Comparison of ENCODE assay signal across 19 cellular contexts in genomic region chr16:86514656-86515376, GRCh38. TPM values are rescaled to one million over a fixed set of nuclear protein-coding genes. Genes with fewer than 3 reads are reported as not detected.
DNase-seq lines count a peak whose midpoint lies in the region; ATAC-seq, FAIRE-seq and TF ChIP-seq lines count a peak whose summit lies in the region.
"Had no signal": no experiment of that assay in that cellular context is flagged by ENCODE, and none has a peak within 500 bp of the region (broad histone marks: within the 10 kb centered on the region; RNA-seq: fewer than 3 reads in every experiment).

No MANE protein-coding gene starts in this region.

- H3K4me1 ChIP-seq in esophagus squamous epithelium (peaks cover 11 to 54% (median 17%) of the 10 kb centered on the region in 3 donors), muscle layer of duodenum (ENCODE audit: control insufficient read depth in 1 of 2, insufficient read depth in 2 of 2, low read length in 2 of 2) (peaks cover 3 to 21% of the 10 kb centered on the region in 2 donors), upper lobe of right lung (peaks cover 2% of the 10 kb centered on the region), HepG2 (ENCODE audit: insufficient read depth, low read length) (peaks cover 9% of the 10 kb centered on the region)

- intact Hi-C loops in left ventricle myocardium superior (cut with micrococcal nuclease) (loop anchor here (5.0 to 10.0 kb wide), 2 partner anchors 180 to 443 kb away; no protein-coding TSS in a partner anchor), left cardiac atrium (cut with DNase I) (loop anchor here (5.0 kb wide), 3 partner anchors 173 to 693 kb away; no protein-coding TSS in a partner anchor), esophagus squamous epithelium (cut with DNase I) (loop anchor here (5.0 kb wide), 2 partner anchors 318 to 438 kb away; no protein-coding TSS in a partner anchor), upper lobe of right lung (cut with DNase I) (loop anchor here (5.0 to 10.0 kb wide), 3 partner anchors 170 to 443 kb away; no protein-coding TSS in a partner anchor), HepG2 (cut with micrococcal nuclease; ENCODE audit: unreplicated experiment) (no loop called here)

- no peaks in the 10 kb centered on the region for H3K9me3 Mint-ChIP-seq in activated T-helper 17 cell treated with anti-CD3 and anti-CD28 coated beads, Interleukin-2, amount 50 U/mL, for 72 hours
- H3K9me3 Mint-ChIP-seq: stimulated activated memory B cell treated with anti-CD40 and anti-IgM and Interleukin-4, amounts not matched to agents 10 μg/mL and 1 μg/mL and 100 μg/mL, for 72 hours had no signal

- BruUV-seq in HepG2 (replicated peaks; lab: Mats Ljungman, UMichigan) = no TSS peak

- H3K27me3 ChIP-seq in esophagus squamous epithelium (peaks cover 3 to 100% (median 15%) of the 10 kb centered on the region in 4 donors), muscle layer of duodenum (ENCODE audit: low read depth, low read length) (peaks cover 11% of the 10 kb centered on the region), upper lobe of right lung (peaks cover 73% of the 10 kb centered on the region), HepG2 (ENCODE audit: control insufficient read depth in 1 of 2, insufficient read depth in 2 of 2, low read length in 2 of 2) (peaks cover 19 to 88% of the 10 kb centered on the region in 2 experiments)

- FAIRE-seq in HepG2 (lab: Jason Lieb, UNC) = no peak
- FAIRE-seq: GM12892, small intestine had no signal

- no peaks in the 10 kb centered on the region for H3K9me3 ChIP-seq in esophagus squamous epithelium
- no peaks in the 10 kb centered on the region for H3K9me3 ChIP-seq in muscle layer of duodenum (ENCODE audit: control insufficient read depth in 1 of 2, low read length in 2 of 2)
- no peaks in the 10 kb centered on the region for H3K9me3 ChIP-seq in upper lobe of right lung
- no peaks in the 10 kb centered on the region for H3K9me3 ChIP-seq in HepG2 (ENCODE audit: low read length)
- H3K9me3 ChIP-seq: breast epithelium had no signal

- H3K36me3 Mint-ChIP-seq in activated T-helper 17 cell treated with anti-CD3 and anti-CD28 coated beads, Interleukin-2, amount 50 U/mL, for 72 hours (ENCODE audit: low read depth) = peaks cover 4% of the 10 kb centered on the region
- H3K36me3 Mint-ChIP-seq: stimulated activated memory B cell treated with anti-CD40 and anti-IgM and Interleukin-4, amounts not matched to agents 10 μg/mL and 1 μg/mL and 100 μg/mL, for 72 hours had no signal

- H2AFZ ChIP-seq in HepG2 (ENCODE audit: low read length) = no peak overlapping the region

- TF ChIP-seq POLR2A in esophagus squamous epithelium (IDR thresholded peaks at IDR 0.05) (no peak), HepG2 (IDR thresholded peaks at IDR 0.05; ENCODE audit: insufficient read depth in 1 of 2, low read depth in 2 of 2, low read length in 2 of 2) (no peak)

- no peak for TF ChIP-seq CTCF in esophagus squamous epithelium (IDR thresholded peaks at IDR 0.05)
- no peak for TF ChIP-seq CTCF in upper lobe of right lung (IDR thresholded peaks at IDR 0.05)
- no peak for TF ChIP-seq CTCF in HepG2 (CRISPR knock-in tag; IDR thresholded peaks at IDR 0.05)

- POLR2A ChIA-PET in HepG2 (lab: Yijun Ruan, JAX) = no interaction called here

- H3K9ac ChIP-seq in HepG2 (ENCODE audit: insufficient read depth, low read depth, low read length) = no peak overlapping the region

- no peaks in the 10 kb centered on the region for H3K4me1 Mint-ChIP-seq in activated T-helper 17 cell treated with anti-CD3 and anti-CD28 coated beads, Interleukin-2, amount 50 U/mL, for 72 hours

- no peaks in the 10 kb centered on the region for H3K79me2 ChIP-seq in HepG2 (ENCODE audit: insufficient read depth, low read length)

- ATAC-seq in left ventricle myocardium superior (no peak), left cardiac atrium (no peak), upper lobe of right lung (no peak), HepG2 (no peak)
- no peak for ATAC-seq in activated T-helper 17 cell treated with anti-CD3 and anti-CD28 coated beads, Interleukin-2, amount 50 U/mL, for 72 hours (replicated peaks)
- ATAC-seq: SK-N-SH treated with all-trans-retinoic acid at 6 μM for 48 hours; stimulated activated memory B cell treated with anti-CD40 and anti-IgM and Interleukin-4, amounts not matched to agents 10 μg/mL and 1 μg/mL and 100 μg/mL, for 72 hours had no signal

- H4K20me1 ChIP-seq in HepG2 (ENCODE audit: insufficient read depth, low read length) = no peaks in the 10 kb centered on the region; the same call in 1 of the 2 replicates

- no peak overlapping the region for H3K27ac Mint-ChIP-seq in activated T-helper 17 cell treated with anti-CD3 and anti-CD28 coated beads, Interleukin-2, amount 50 U/mL, for 72 hours
- H3K27ac Mint-ChIP-seq: stimulated activated memory B cell treated with anti-CD40 and anti-IgM and Interleukin-4, amounts not matched to agents 10 μg/mL and 1 μg/mL and 100 μg/mL, for 72 hours had no signal

- TF ChIP-seq RAD21 in HepG2 (CRISPR knock-in tag; IDR thresholded peaks at IDR 0.05) = no peak

- TF ChIP-seq EP300 in HepG2 (IDR thresholded peaks at IDR 0.05; ENCODE audit: low read depth in 2 of 2, low read length in 2 of 2) (no peak), HepG2 (CRISPR knock-in tag; IDR thresholded peaks at IDR 0.05; ENCODE audit: borderline replicate concordance) (no peak)

- H3K27me3 Mint-ChIP-seq in activated T-helper 17 cell treated with anti-CD3 and anti-CD28 coated beads, Interleukin-2, amount 50 U/mL, for 72 hours = peaks cover 49% of the 10 kb centered on the region

- 24 to 40% methylated on average over 16 of the region's 16 CpGs for WGBS in esophagus squamous epithelium, 2 donors
- 24% methylated on average over 16 of the region's 16 CpGs for WGBS in HepG2 (ENCODE audit: low lambda C conversion rate)

- H3K4me3 ChIP-seq in esophagus squamous epithelium = peak overlapping the region; percentile 21 to 69 (median 64)
- H3K4me3 ChIP-seq in muscle layer of duodenum (ENCODE audit: low read depth in 1 of 2, low read length in 2 of 2) = peak overlapping the region; percentile 83 to 87
- peak overlapping the region; percentile 62 for H3K4me3 ChIP-seq in upper lobe of right lung
- H3K4me3 ChIP-seq in HepG2 (replicated peaks in 1 of 3; ENCODE audit: insufficient read depth in 1 of 3, low read depth in 2 of 3, low read length in 3 of 3) = no peak overlapping the region
- H3K4me3 ChIP-seq: breast epithelium had no signal

- H3K4me2 ChIP-seq in HepG2 (ENCODE audit: low read depth, low read length) = no peak overlapping the region

- H3K36me3 ChIP-seq in esophagus squamous epithelium (no peaks in the 10 kb centered on the region), muscle layer of duodenum (ENCODE audit: control insufficient read depth in 1 of 2, insufficient read depth in 2 of 2, low read length in 2 of 2) (no peaks in the 10 kb centered on the region), upper lobe of right lung (peaks cover 4% of the 10 kb centered on the region), HepG2 (replicated peaks in 1 of 2; ENCODE audit: control insufficient read depth in 1 of 2, insufficient read depth in 2 of 2, low read length in 2 of 2) (no peaks in the 10 kb centered on the region)
- H3K36me3 ChIP-seq: breast epithelium had no signal

- H3K27ac ChIP-seq in esophagus squamous epithelium (peak overlapping the region; percentile 68 to 95 (median 89)), muscle layer of duodenum (ENCODE audit: low read length) (peak overlapping the region; percentile 83), upper lobe of right lung (peak overlapping the region; percentile 86), HepG2 (ENCODE audit: extremely low read length, insufficient read depth, low read length) (no peak overlapping the region)
- H3K27ac ChIP-seq: breast epithelium had no signal

- no peak overlapping the region for H3K4me3 Mint-ChIP-seq in activated T-helper 17 cell treated with anti-CD3 and anti-CD28 coated beads, Interleukin-2, amount 50 U/mL, for 72 hours
- H3K4me3 Mint-ChIP-seq: stimulated activated memory B cell treated with anti-CD40 and anti-IgM and Interleukin-4, amounts not matched to agents 10 μg/mL and 1 μg/mL and 100 μg/mL, for 72 hours had no signal

- peak; percentile 3 for DNase-seq in left ventricle myocardium superior
- no peak for DNase-seq in left cardiac atrium
- no peak for DNase-seq in esophagus squamous epithelium (lab: John Stamatoyannopoulos, UW)
- DNase-seq in upper lobe of right lung = no peak
- no peak for DNase-seq in HepG2 (ENCODE audit: low spot score)
- DNase-seq in NCI-H526 treated with DMSO at 0.1 percent for 48 hours (lab: John Stamatoyannopoulos, UW) = no peak
- DNase-seq: effector CD4-positive, alpha-beta T cell; NCI-H1930; NCI-H510A treated with DMSO at 0.1 percent for 48 hours; occipital lobe; OCI-M1; small intestine had no signal

- CTCF ChIA-PET in HepG2 (lab: Yijun Ruan, JAX; ENCODE audit: low intra/inter-chr PET ratio, low total read pairs) = no interaction called here

- in situ Hi-C loops in HepG2 (cut with HindIII; ENCODE audit: extremely low pct_ligation_motif_present, low pct_unique_long_range_greater_than_20kb) = loop anchor here (5.0 to 25.0 kb wide), 4 partner anchors 173 to 703 kb away; no protein-coding TSS in a partner anchor

RNA-seq across cellular contexts. Expression of gene FOXF1, which starts 4.5 kb away (rescaled TPM):
- total RNA-seq in left ventricle myocardium superior = 0.25 TPM
- under 1 TPM; 0.24 to 0.41 TPM for total RNA-seq in left cardiac atrium
- total RNA-seq in esophagus squamous epithelium = 1 to 10 TPM in 3 of 4 donors, under 1 TPM in 1; 0.76 to 8.6 (median 3.0) TPM
- 46.4 TPM for total RNA-seq in upper lobe of right lung
- total RNA-seq in HepG2 (2016; rRNA removed; fragmentation: Illumina TruSeq; extraction: Trizol) = not detected in 2 replicates
- total RNA-seq in HepG2 (2016; cell fraction: cytosol; rRNA removed; fragmentation: Illumina TruSeq; extraction: Trizol; ENCODE audit: low read depth) = not detected in 2 replicates
- total RNA-seq in HepG2 (2016; cell fraction: insoluble cytoplasmic fraction; rRNA removed; fragmentation: Illumina TruSeq; extraction: Trizol) = not detected in 2 replicates
- total RNA-seq in HepG2 (2016; cell fraction: membrane; rRNA removed; fragmentation: Illumina TruSeq; extraction: Trizol) = not detected in 2 replicates
- total RNA-seq in HepG2 (2016; cell fraction: nucleus; rRNA removed; fragmentation: Illumina TruSeq; extraction: Trizol) = not detected in 2 replicates
- not detected in 2 replicates for polyA plus RNA-seq in HepG2 (2011; rRNA removed)
- polyA plus RNA-seq in HepG2 (2011; cell fraction: cytosol; rRNA removed) = not detected in 2 replicates
- polyA plus RNA-seq in HepG2 (2011; cell fraction: nucleus; rRNA removed) = not detected in 2 replicates
- not detected in 2 replicates for polyA plus RNA-seq in HepG2 (2012)
- polyA plus RNA-seq in HepG2 (2016; cell fraction: cytosol; fragmentation: Illumina TruSeq; extraction: Trizol; ENCODE audit: low read depth) = not detected in 2 replicates
- not detected in 2 replicates for polyA plus RNA-seq in HepG2 (2016; cell fraction: insoluble cytoplasmic fraction; fragmentation: Illumina TruSeq; extraction: Trizol; ENCODE audit: low read depth)
- not detected in 2 replicates for polyA plus RNA-seq in HepG2 (2016; cell fraction: membrane; fragmentation: Illumina TruSeq; extraction: Trizol; ENCODE audit: low read depth)
- polyA plus RNA-seq in HepG2 (2016; cell fraction: nucleus; fragmentation: Illumina TruSeq; extraction: Trizol; ENCODE audit: insufficient read depth, low read depth) = not detected in 2 replicates
- polyA minus RNA-seq in HepG2 (2011; rRNA and poly(A)+ RNA removed; ENCODE audit: low replicate concordance) = 5.0 TPM in 1 of 2 replicates, not detected in the other
- polyA minus RNA-seq in HepG2 (2011; cell fraction: cytosol; rRNA and poly(A)+ RNA removed) = not detected in 2 replicates
- not detected in 2 replicates for polyA minus RNA-seq in HepG2 (2011; cell fraction: nucleus; rRNA and poly(A)+ RNA removed)
- not detected for total RNA-seq in activated T-helper 17 cell treated with anti-CD3 and anti-CD28 coated beads, Interleukin-2, amount 50 U/mL, for 72 hours
- total RNA-seq: G401 had no signal

RNA-seq across cellular contexts. Expression of gene MTHFSD, which starts 40.2 kb away (rescaled TPM):
- total RNA-seq in left ventricle myocardium superior (12.6 TPM), left cardiac atrium (10 to 100 TPM; 10.3 to 12.4 TPM), esophagus squamous epithelium (10 to 100 TPM; 10.7 to 17.7 (median 14.8) TPM), upper lobe of right lung (18.7 TPM), HepG2 (2016; rRNA removed; fragmentation: Illumina TruSeq; extraction: Trizol) (8.9 and 16.3 TPM in 2 replicates)
- 3.0 and 3.2 TPM in 2 replicates for total RNA-seq in HepG2 (2016; cell fraction: cytosol; rRNA removed; fragmentation: Illumina TruSeq; extraction: Trizol; ENCODE audit: low read depth)
- 9.5 and 14.5 TPM in 2 replicates for total RNA-seq in HepG2 (2016; cell fraction: insoluble cytoplasmic fraction; rRNA removed; fragmentation: Illumina TruSeq; extraction: Trizol)
- 6.0 and 6.1 TPM in 2 replicates for total RNA-seq in HepG2 (2016; cell fraction: membrane; rRNA removed; fragmentation: Illumina TruSeq; extraction: Trizol)
- 21.7 and 25.7 TPM in 2 replicates for total RNA-seq in HepG2 (2016; cell fraction: nucleus; rRNA removed; fragmentation: Illumina TruSeq; extraction: Trizol)
- polyA plus RNA-seq in HepG2 (2011; rRNA removed) = 14.2 and 15.8 TPM in 2 replicates
- 5.8 and 6.4 TPM in 2 replicates for polyA plus RNA-seq in HepG2 (2011; cell fraction: cytosol; rRNA removed)
- polyA plus RNA-seq in HepG2 (2011; cell fraction: nucleus; rRNA removed) = 85.9 and 86.6 TPM in 2 replicates
- 8.3 and 11.3 TPM in 2 replicates for polyA plus RNA-seq in HepG2 (2012)
- 1.9 and 2.3 TPM in 2 replicates for polyA plus RNA-seq in HepG2 (2016; cell fraction: cytosol; fragmentation: Illumina TruSeq; extraction: Trizol; ENCODE audit: low read depth)
- polyA plus RNA-seq in HepG2 (2016; cell fraction: insoluble cytoplasmic fraction; fragmentation: Illumina TruSeq; extraction: Trizol; ENCODE audit: low read depth) = 9.8 and 13.1 TPM in 2 replicates
- polyA plus RNA-seq in HepG2 (2016; cell fraction: membrane; fragmentation: Illumina TruSeq; extraction: Trizol; ENCODE audit: low read depth) = 4.8 and 5.1 TPM in 2 replicates
- polyA plus RNA-seq in HepG2 (2016; cell fraction: nucleus; fragmentation: Illumina TruSeq; extraction: Trizol; ENCODE audit: insufficient read depth, low read depth) = 28.2 and 29.9 TPM in 2 replicates
- 27.7 and 27.8 TPM in 2 replicates for polyA minus RNA-seq in HepG2 (2011; rRNA and poly(A)+ RNA removed; ENCODE audit: low replicate concordance)
- polyA minus RNA-seq in HepG2 (2011; cell fraction: cytosol; rRNA and poly(A)+ RNA removed) = 5.9 and 9.4 TPM in 2 replicates
- 76.5 and 82.9 TPM in 2 replicates for polyA minus RNA-seq in HepG2 (2011; cell fraction: nucleus; rRNA and poly(A)+ RNA removed)
- total RNA-seq in activated T-helper 17 cell treated with anti-CD3 and anti-CD28 coated beads, Interleukin-2, amount 50 U/mL, for 72 hours = 10 to 100 TPM; 17.1 to 19.3 TPM

RNA-seq across cellular contexts. Expression of gene FOXC2, which starts 51.8 kb away (rescaled TPM):
- total RNA-seq in left ventricle myocardium superior = 1.9 TPM
- total RNA-seq in left cardiac atrium = 1 to 10 TPM; 1.9 to 5.3 TPM
- total RNA-seq in esophagus squamous epithelium = under 1 TPM; 0.09 to 0.57 (median 0.40) TPM
- total RNA-seq in upper lobe of right lung = 1.1 TPM
- total RNA-seq in HepG2 (2016; rRNA removed; fragmentation: Illumina TruSeq; extraction: Trizol) = not detected in 2 replicates
- total RNA-seq in HepG2 (2016; cell fraction: cytosol; rRNA removed; fragmentation: Illumina TruSeq; extraction: Trizol; ENCODE audit: low read depth) = not detected in 2 replicates
- total RNA-seq in HepG2 (2016; cell fraction: insoluble cytoplasmic fraction; rRNA removed; fragmentation: Illumina TruSeq; extraction: Trizol) = not detected in 2 replicates
- not detected in 2 replicates for total RNA-seq in HepG2 (2016; cell fraction: membrane; rRNA removed; fragmentation: Illumina TruSeq; extraction: Trizol)
- not detected in 2 replicates for total RNA-seq in HepG2 (2016; cell fraction: nucleus; rRNA removed; fragmentation: Illumina TruSeq; extraction: Trizol)
- polyA plus RNA-seq in HepG2 (2011; rRNA removed) = 0.05 TPM in 1 of 2 replicates, not detected in the other
- polyA plus RNA-seq in HepG2 (2011; cell fraction: cytosol; rRNA removed) = not detected in 2 replicates
- 0.26 and 0.31 TPM in 2 replicates for polyA plus RNA-seq in HepG2 (2011; cell fraction: nucleus; rRNA removed)
- 0.08 TPM in 1 of 2 replicates, not detected in the other for polyA plus RNA-seq in HepG2 (2012)
- not detected in 2 replicates for polyA plus RNA-seq in HepG2 (2016; cell fraction: cytosol; fragmentation: Illumina TruSeq; extraction: Trizol; ENCODE audit: low read depth)
- polyA plus RNA-seq in HepG2 (2016; cell fraction: insoluble cytoplasmic fraction; fragmentation: Illumina TruSeq; extraction: Trizol; ENCODE audit: low read depth) = not detected in 2 replicates
- not detected in 2 replicates for polyA plus RNA-seq in HepG2 (2016; cell fraction: membrane; fragmentation: Illumina TruSeq; extraction: Trizol; ENCODE audit: low read depth)
- polyA plus RNA-seq in HepG2 (2016; cell fraction: nucleus; fragmentation: Illumina TruSeq; extraction: Trizol; ENCODE audit: insufficient read depth, low read depth) = not detected in 2 replicates
- polyA minus RNA-seq in HepG2 (2011; rRNA and poly(A)+ RNA removed; ENCODE audit: low replicate concordance) = 0.82 TPM in 1 of 2 replicates, not detected in the other
- polyA minus RNA-seq in HepG2 (2011; cell fraction: cytosol; rRNA and poly(A)+ RNA removed) = not detected in 2 replicates
- polyA minus RNA-seq in HepG2 (2011; cell fraction: nucleus; rRNA and poly(A)+ RNA removed) = 0.13 TPM in 1 of 2 replicates, not detected in the other
- total RNA-seq in activated T-helper 17 cell treated with anti-CD3 and anti-CD28 coated beads, Interleukin-2, amount 50 U/mL, for 72 hours = not detected

Comparison
In these comparisons a context has a peak if more than half of its experiments do, and no peak if none do; other contexts are left out.
1. H3K4me3 ChIP-seq: peak in esophagus squamous epithelium (4 of 4), muscle layer of duodenum (2 of 2) and upper lobe of right lung (single experiment); none in HepG2 (0 of 3).